In genomic region chr10:1598393-1599153, GRCh38 we compare ENCODE assay signal across 19 cellular contexts.
"Had no signal": no experiment of that assay in that cellular context is flagged by ENCODE, and none has a peak within 500 bp of the region (broad histone marks: within the 10 kb centered on the region; RNA-seq: fewer than 3 reads in every experiment).

No MANE protein-coding gene starts in this region.

- H3K27ac ChIP-seq: right lobe of liver, testis, uterus, VCaP had no signal

- DNase-seq: activated CD4-positive, alpha-beta memory T cell treated with anti-CD3 and anti-CD28 coated beads, Interleukin-2, amount 10 ng/mL, durations not matched to agents 7 days and 5 days; activated CD4-positive, alpha-beta T cell treated with anti-CD3 and anti-CD28 coated beads, Interleukin-2, amount 10 ng/mL, durations not matched to agents 24 days and 14 days; activated CD8-positive, alpha-beta memory T cell treated with anti-CD3 and anti-CD28 coated beads, Interleukin-2, amount 10 ng/mL, durations not matched to agents 7 days and 5 days; activated gamma-delta T cell treated with Interleukin-2 at 50 U/mL for 16 hours; activated T-cell treated with anti-CD3 and anti-CD28 coated beads, Interleukin-2, amount 50 U/mL, for 1 hour; caudate nucleus; effector CD8-positive, alpha-beta T cell; foreskin melanocyte; hypothalamus; left cardiac atrium; right lobe of liver; small intestine; stimulated activated CD4-positive, alpha-beta T cell treated with anti-CD3 and anti-CD28 coated beads, Interleukin-2, amount 100 ng/mL, for 48 hours; stimulated activated CD8-positive, alpha-beta memory T cell treated with anti-CD3 and anti-CD28 coated beads, Interleukin-4, amount 100 ng/mL, for 48 hours; stimulated activated naive CD4-positive, alpha-beta T cell; testis; trophoblast cell; uterus had no signal

- H3K4me1 ChIP-seq: right lobe of liver, testis, uterus had no signal

- FAIRE-seq: small intestine had no signal

- H3K9me3 ChIP-seq: right lobe of liver, testis, uterus had no signal

- H3K4me3 ChIP-seq: right lobe of liver, testis, uterus had no signal

- H3K36me3 ChIP-seq: right lobe of liver, uterus had no signal

- H3K27me3 ChIP-seq: right lobe of liver, testis, uterus had no signal
